ENCODE assay signal across 9 cellular contexts in genomic region chr15:75981149-75981815, GRCh38. TPM values are rescaled to one million over a fixed set of nuclear protein-coding genes. Genes with fewer than 3 reads are reported as not detected.
"Had no signal": no experiment of that assay in that cellular context is flagged by ENCODE, and none has a peak within 500 bp of the region (broad histone marks: within the 10 kb centered on the region; RNA-seq: fewer than 3 reads in every experiment).

No MANE protein-coding gene starts in this region.

- DNase-seq: H9, HCEC 1CT, IMR-90 had no signal

- H2AFZ ChIP-seq: GM23338 had no signal

- H3K4me3 ChIP-seq: GM23338, K562 had no signal

- H3K4me2 ChIP-seq: GM23338 had no signal

- ATAC-seq: GM23338, K562 had no signal

- FAIRE-seq: H1, H54, HTR-8/SVneo, K562 had no signal

RNA-seq across cellular contexts. Expression of gene NRG4, which starts 30.9 kb away (rescaled TPM):
- total RNA-seq: H1, H9, HT-29, IMR-90 had no signal
- polyA plus RNA-seq: IMR-90 had no signal
